Comparison of ENCODE assay signal across 13 cellular contexts in the genomic region with DNA sequence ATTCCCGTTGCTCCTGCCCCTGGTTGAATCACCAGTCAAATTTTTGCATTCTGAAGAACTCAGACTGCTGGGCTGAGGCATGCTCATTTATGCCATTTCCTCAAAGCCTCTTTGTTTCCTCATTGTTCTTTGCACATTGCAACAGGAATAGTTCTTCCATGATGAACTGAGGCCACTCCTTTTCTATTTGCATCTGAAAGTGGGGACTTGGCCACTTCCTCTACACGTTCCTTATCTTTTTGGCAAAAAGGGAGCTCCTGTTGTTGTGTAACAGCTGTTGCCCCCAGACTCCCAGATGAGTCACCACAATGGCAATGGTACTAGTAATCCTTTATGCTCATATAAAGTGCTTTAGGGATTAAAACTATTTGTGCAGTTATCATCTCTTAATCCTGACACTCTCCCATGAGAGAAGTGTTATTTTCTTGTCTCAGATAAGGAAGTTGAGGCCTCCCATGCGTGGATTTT. TPM values are rescaled to one million over a fixed set of nuclear protein-coding genes. Genes with fewer than 3 reads are reported as not detected.
DNase-seq lines count a peak whose midpoint lies in the region; ATAC-seq and TF ChIP-seq lines count a peak whose summit lies in the region.
"Had no signal": no experiment of that assay in that cellular context is flagged by ENCODE, and none has a peak within 500 bp of the region (broad histone marks: within the 10 kb centered on the region; RNA-seq: fewer than 3 reads in every experiment).

No MANE protein-coding gene starts in this region.

- DNase-seq in A172 (ENCODE audit: low spot score) (peak; percentile 53), WTC11 (ENCODE audit: low spot score) (no peak), kidney tubule cell (ENCODE audit: low spot score) (peak; percentile 95), anterior cingulate cortex (lab: John Stamatoyannopoulos, UW) (no peak), mesenteric fat pad (ENCODE audit: low spot score) (no peak)
- DNase-seq in activated naive CD8-positive, alpha-beta T cell treated with anti-CD3 and anti-CD28 coated beads, Interleukin-2, amount 50 U/mL, for 24 hours = no peak
- DNase-seq: substantia nigra, T-cell had no signal

- H3K27ac ChIP-seq in HUES64 (ENCODE audit: low read depth, low read length) = peak overlapping the region; percentile 78
- H3K27ac ChIP-seq: parathyroid adenoma had no signal

- H3K4me3 ChIP-seq in HUES64 (ENCODE audit: low read length) = no peak overlapping the region

- no peaks in the 10 kb centered on the region for H3K27me3 ChIP-seq in HUES64 (ENCODE audit: insufficient read depth, low read length)

- POLR2A ChIA-PET in WTC11 (lab: Charles Lee) = interaction anchor here (1.0 kb wide), 1 partner anchor 51 kb away, joined by 3 read pairs; no protein-coding TSS in a partner anchor

- ATAC-seq in WTC11 (peak; percentile 82), GM21737 (IDR thresholded peaks at IDR 0.05; ENCODE audit: unreplicated experiment) (no peak)
- ATAC-seq in activated naive CD8-positive, alpha-beta T cell treated with anti-CD3 and anti-CD28 coated beads, Interleukin-2, amount 50 U/mL, for 24 hours = no peak
- ATAC-seq: T-cell had no signal

- H3K27ac Mint-ChIP-seq in WTC11 = peak overlapping the region; percentile 94
- no peak overlapping the region for H3K27ac Mint-ChIP-seq in activated naive CD8-positive, alpha-beta T cell treated with anti-CD3 and anti-CD28 coated beads, Interleukin-2, amount 50 U/mL, for 24 hours
- H3K27ac Mint-ChIP-seq: T-cell had no signal

- H3K4me1 Mint-ChIP-seq in WTC11 = peaks cover 44% of the 10 kb centered on the region
- H3K4me1 Mint-ChIP-seq in activated naive CD8-positive, alpha-beta T cell treated with anti-CD3 and anti-CD28 coated beads, Interleukin-2, amount 50 U/mL, for 24 hours = no peaks in the 10 kb centered on the region
- H3K4me1 Mint-ChIP-seq: T-cell had no signal

- H3K36me3 ChIP-seq in HUES64 (ENCODE audit: insufficient read depth, low read length) = no peaks in the 10 kb centered on the region

- WGBS in HUES64 = 41% methylated on average over 3 of the region's 3 CpGs

- TF ChIP-seq CTCF in WTC11 (IDR thresholded peaks at IDR 0.05) = no peak

- H3K27me3 Mint-ChIP-seq in WTC11 (ENCODE audit: low read depth) = peaks cover 2% of the 10 kb centered on the region; the same call in 1 of the 2 replicates
- no peaks in the 10 kb centered on the region for H3K27me3 Mint-ChIP-seq in activated naive CD8-positive, alpha-beta T cell treated with anti-CD3 and anti-CD28 coated beads, Interleukin-2, amount 50 U/mL, for 24 hours
- H3K27me3 Mint-ChIP-seq: T-cell had no signal

- peaks cover 13% of the 10 kb centered on the region for H3K4me1 ChIP-seq in HUES64 (ENCODE audit: insufficient read depth, low read length)
- H3K4me1 ChIP-seq: parathyroid adenoma had no signal

- no peaks in the 10 kb centered on the region for H3K9me3 ChIP-seq in HUES64 (ENCODE audit: insufficient read depth, low read depth, low read length)

- no peak overlapping the region for H3K4me3 Mint-ChIP-seq in WTC11
- H3K4me3 Mint-ChIP-seq in activated naive CD8-positive, alpha-beta T cell treated with anti-CD3 and anti-CD28 coated beads, Interleukin-2, amount 50 U/mL, for 24 hours = no peak overlapping the region
- H3K4me3 Mint-ChIP-seq: T-cell had no signal

- peaks cover 2% of the 10 kb centered on the region; the same call in 1 of the 2 replicates for H3K36me3 Mint-ChIP-seq in WTC11
- no peaks in the 10 kb centered on the region for H3K36me3 Mint-ChIP-seq in activated naive CD8-positive, alpha-beta T cell treated with anti-CD3 and anti-CD28 coated beads, Interleukin-2, amount 50 U/mL, for 24 hours (ENCODE audit: low read depth)
- H3K36me3 Mint-ChIP-seq: T-cell had no signal

- peaks cover 26% of the 10 kb centered on the region for H3K9me3 Mint-ChIP-seq in WTC11
- peaks cover 3% of the 10 kb centered on the region for H3K9me3 Mint-ChIP-seq in activated naive CD8-positive, alpha-beta T cell treated with anti-CD3 and anti-CD28 coated beads, Interleukin-2, amount 50 U/mL, for 24 hours

- no peak overlapping the region for H3K9ac ChIP-seq in HUES64 (ENCODE audit: low read depth, low read length)
- H3K9ac ChIP-seq: parathyroid adenoma had no signal

- CTCF ChIA-PET in WTC11 (lab: Charles Lee) = interaction anchor here (0.8 to 3.4 kb wide), 5 partner anchors 27 to 301 kb away, joined by 3 to 20 read pairs (median 4); no protein-coding TSS in a partner anchor

TF ChIP-seq in WTC11, 78 proteins besides CTCF, POLR2A, EP300 and RAD21:
- TF ChIP-seq ETV6 (CRISPR knock-in tag; IDR thresholded peaks at IDR 0.05) (peak; percentile 35; the same call in 1 of the 2 replicates), GTF2I (CRISPR knock-in tag; conservative IDR thresholded peaks at IDR 0.05) (no peak), ZBTB21 (CRISPR knock-in tag; IDR thresholded peaks at IDR 0.05; ENCODE audit: borderline replicate concordance) (no peak), ZNF416 (CRISPR knock-in tag; IDR thresholded peaks at IDR 0.05) (no peak), SOX15 (CRISPR knock-in tag; IDR thresholded peaks at IDR 0.05) (no peak)
- TF ChIP-seq, protein P1, sequence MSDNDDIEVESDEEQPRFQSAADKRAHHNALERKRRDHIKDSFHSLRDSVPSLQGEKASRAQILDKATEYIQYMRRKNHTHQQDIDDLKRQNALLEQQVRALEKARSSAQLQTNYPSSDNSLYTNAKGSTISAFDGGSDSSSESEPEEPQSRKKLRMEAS (CRISPR knock-in tag; IDR thresholded peaks at IDR 0.05) = peak; percentile 36; the same call in 1 of the 2 replicates
- TF ChIP-seq, protein P2, sequence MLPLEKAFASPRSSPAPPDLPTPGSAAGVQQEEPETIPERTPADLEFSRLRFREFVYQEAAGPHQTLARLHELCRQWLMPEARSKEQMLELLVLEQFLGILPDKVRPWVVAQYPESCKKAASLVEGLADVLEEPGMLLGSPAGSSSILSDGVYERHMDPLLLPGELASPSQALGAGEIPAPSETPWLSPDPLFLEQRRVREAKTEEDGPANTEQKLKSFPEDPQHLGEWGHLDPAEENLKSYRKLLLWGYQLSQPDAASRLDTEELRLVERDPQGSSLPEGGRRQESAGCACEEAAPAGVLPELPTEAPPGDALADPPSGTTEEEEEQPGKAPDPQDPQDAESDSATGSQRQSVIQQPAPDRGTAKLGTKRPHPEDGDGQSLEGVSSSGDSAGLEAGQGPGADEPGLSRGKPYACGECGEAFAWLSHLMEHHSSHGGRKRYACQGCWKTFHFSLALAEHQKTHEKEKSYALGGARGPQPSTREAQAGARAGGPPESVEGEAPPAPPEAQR (CRISPR knock-in tag; IDR thresholded peaks at IDR 0.05) = peak; percentile 31; the same call in 1 of the 2 replicates
- TF ChIP-seq, protein P3, sequence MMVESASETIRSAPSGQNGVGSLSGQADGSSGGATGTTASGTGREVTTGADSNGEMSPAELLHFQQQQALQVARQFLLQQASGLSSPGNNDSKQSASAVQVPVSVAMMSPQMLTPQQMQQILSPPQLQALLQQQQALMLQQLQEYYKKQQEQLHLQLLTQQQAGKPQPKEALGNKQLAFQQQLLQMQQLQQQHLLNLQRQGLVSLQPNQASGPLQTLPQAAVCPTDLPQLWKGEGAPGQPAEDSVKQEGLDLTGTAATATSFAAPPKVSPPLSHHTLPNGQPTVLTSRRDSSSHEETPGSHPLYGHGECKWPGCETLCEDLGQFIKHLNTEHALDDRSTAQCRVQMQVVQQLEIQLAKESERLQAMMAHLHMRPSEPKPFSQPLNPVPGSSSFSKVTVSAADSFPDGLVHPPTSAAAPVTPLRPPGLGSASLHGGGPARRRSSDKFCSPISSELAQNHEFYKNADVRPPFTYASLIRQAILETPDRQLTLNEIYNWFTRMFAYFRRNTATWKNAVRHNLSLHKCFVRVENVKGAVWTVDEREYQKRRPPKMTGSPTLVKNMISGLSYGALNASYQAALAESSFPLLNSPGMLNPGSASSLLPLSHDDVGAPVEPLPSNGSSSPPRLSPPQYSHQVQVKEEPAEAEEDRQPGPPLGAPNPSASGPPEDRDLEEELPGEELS (CRISPR knock-in tag; IDR thresholded peaks at IDR 0.05) = 0 out of 2 replicates have a peak, but pooled peaks have one; percentile 23

RNA-seq across cellular contexts. Expression of a gene that starts 20.1 kb away (rescaled TPM):
- not detected in 2 replicates for total RNA-seq in A172 (2014; rRNA removed; shearing (Covaris generic))
- 0.80 TPM for polyA plus RNA-seq in HUES64 (2013, experiment 1 of 2)
- polyA plus RNA-seq in HUES64 (2013, experiment 2 of 2) = 0.32 TPM
- 0.98 to 1.4 TPM (median 1.1 TPM) in 3 replicates for total RNA-seq in WTC11 (2021)
- not detected for total RNA-seq in mesenteric fat pad
- total RNA-seq: liver, NCI-H460, T-cell had no signal
- polyA plus RNA-seq: liver had no signal

Comparison
In these comparisons a context has a peak if more than half of its experiments do, and no peak if none do; other contexts are left out.
1. DNase-seq: peak in A172 (single experiment) and kidney tubule cell (single experiment); none in WTC11 (single experiment), anterior cingulate cortex (0 of 58), mesenteric fat pad (single experiment) and activated naive CD8-positive, alpha-beta T cell treated with anti-CD3 and anti-CD28 coated beads, Interleukin-2, amount 50 U/mL, for 24 hours (single experiment).